In the genomic region with DNA sequence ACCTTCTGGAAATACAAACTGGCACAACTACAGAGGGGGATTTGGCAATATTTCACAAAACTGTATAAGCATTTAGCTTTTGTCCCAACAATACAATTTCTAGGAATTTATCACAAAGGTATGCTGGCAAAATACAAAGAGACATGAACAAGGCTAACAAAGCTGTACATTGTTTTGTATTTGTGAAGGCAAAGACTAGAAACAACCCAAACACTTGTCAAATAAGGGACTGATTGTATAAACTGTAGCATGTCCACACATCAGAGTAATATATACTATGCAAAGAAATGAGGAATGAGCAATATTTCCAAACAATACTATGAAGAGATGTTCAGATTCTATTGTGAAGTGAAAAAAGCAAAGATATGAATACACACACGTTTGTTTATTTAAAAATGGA, we compare ENCODE assay signal across 13 cellular contexts. TPM values are rescaled to one million over a fixed set of nuclear protein-coding genes. Genes with fewer than 3 reads are reported as not detected.
A peak's percentile ranks its signal among the peaks of the same experiment; 100 is the strongest.
DNase-seq lines count a peak whose midpoint lies in the region; FAIRE-seq and TF ChIP-seq lines count a peak whose summit lies in the region.
"Had no signal": no experiment of that assay in that cellular context is flagged by ENCODE, and none has a peak within 500 bp of the region (broad histone marks: within the 10 kb centered on the region; RNA-seq: fewer than 3 reads in every experiment).

No MANE protein-coding gene starts in this region.

- no peak overlapping the region for H3K4me3 ChIP-seq in HUES48 (ENCODE audit: low read depth, low read length)
- H3K4me3 ChIP-seq in iPS-18a (ENCODE audit: low read length), result no peak overlapping the region
- H3K4me3 ChIP-seq in transverse colon, result no peak overlapping the region

- in situ Hi-C loops in transverse colon (cut with MboI; ENCODE audit: low pct_ligation_motif_present in 1 of 4, low pct_unique_long_range_greater_than_20kb in 1 of 4, low sequenced_read_pairs in 3 of 4), result no loop called here

- H3K36me3 ChIP-seq in HUES48 (ENCODE audit: control insufficient read depth, insufficient read depth, low read length) (no peaks in the 10 kb centered on the region), iPS-18a (ENCODE audit: control insufficient read depth, low read depth, low read length) (no peaks in the 10 kb centered on the region), transverse colon (no peaks in the 10 kb centered on the region)

- FAIRE-seq in TTC549 (lab: Jason Lieb, UNC), result peak; percentile 90
- FAIRE-seq: HepG2 had no signal

- no peaks in the 10 kb centered on the region for H3K27me3 ChIP-seq in HUES48 (ENCODE audit: control insufficient read depth, insufficient read depth, low read length)
- H3K27me3 ChIP-seq in iPS-18a (ENCODE audit: control insufficient read depth, insufficient read depth, low read length), result no peaks in the 10 kb centered on the region
- no peaks in the 10 kb centered on the region for H3K27me3 ChIP-seq in transverse colon

- H3K9ac ChIP-seq in HUES48 (ENCODE audit: low read depth, low read length) (no peak overlapping the region), iPS-18a (ENCODE audit: low read length) (no peak overlapping the region)

- H3K27ac ChIP-seq in HUES48 (ENCODE audit: low read depth, low read length), result peak overlapping the region; percentile 93
- H3K27ac ChIP-seq in iPS-18a (ENCODE audit: low read length), result peak overlapping the region; percentile 48
- H3K27ac ChIP-seq in transverse colon, result no peak overlapping the region

- no peak for TF ChIP-seq EP300 in transverse colon (IDR thresholded peaks at IDR 0.05; ENCODE audit: low read depth)

- H3K4me1 ChIP-seq in HUES48 (ENCODE audit: control insufficient read depth, insufficient read depth, low read length), result peaks cover 63% of the 10 kb centered on the region
- peaks cover 61% of the 10 kb centered on the region for H3K4me1 ChIP-seq in iPS-18a (ENCODE audit: control insufficient read depth, low read depth, low read length)
- H3K4me1 ChIP-seq in transverse colon, result no peaks in the 10 kb centered on the region

- 61 to 78% methylated on average over 1 of the region's 1 CpG for WGBS in transverse colon (ENCODE audit: low coverage in 1 of 2), 2 donors

- H3K9me3 ChIP-seq in HUES48 (ENCODE audit: control insufficient read depth, insufficient read depth, low read length) (no peaks in the 10 kb centered on the region), iPS-18a (ENCODE audit: control insufficient read depth, low read depth, low read length) (no peaks in the 10 kb centered on the region), transverse colon (no peaks in the 10 kb centered on the region)

- DNase-seq in DMS153 (lab: John Stamatoyannopoulos, UW), result no peak
- no peak for DNase-seq in occipital lobe (lab: John Stamatoyannopoulos, UW)
- no peak for DNase-seq in T-helper 2 cell
- no peak for DNase-seq in transverse colon
- DNase-seq: C1 segment of cervical spinal cord; CD4-positive, alpha-beta T cell; H7 had no signal

- intact Hi-C loops in transverse colon (cut with DNase I; ENCODE audit: low total_unique reads), result no loop called here

- TF ChIP-seq CTCF in transverse colon (IDR thresholded peaks at IDR 0.05), result no peak

- no peak for TF ChIP-seq POLR2A in transverse colon (IDR thresholded peaks at IDR 0.05)

RNA-seq across cellular contexts. Expression of gene CP, which starts 26.4 kb away (rescaled TPM):
- total RNA-seq in occipital lobe (1.7 TPM), transverse colon (10 to 100 TPM in 1 of 4 donors, 1 to 10 TPM in 1, under 1 TPM in 1, not detected in 1; 0.80 to 19.5 (median 7.0) TPM)
- total RNA-seq: B cell; CD4-positive, alpha-beta T cell; Daoy had no signal

Comparison
In these comparisons a context has a peak if more than half of its experiments do, and no peak if none do; other contexts are left out.
1. H3K27ac ChIP-seq: peak in HUES48 (single experiment) and iPS-18a (single experiment); none in transverse colon (0 of 4).